In the genomic region with DNA sequence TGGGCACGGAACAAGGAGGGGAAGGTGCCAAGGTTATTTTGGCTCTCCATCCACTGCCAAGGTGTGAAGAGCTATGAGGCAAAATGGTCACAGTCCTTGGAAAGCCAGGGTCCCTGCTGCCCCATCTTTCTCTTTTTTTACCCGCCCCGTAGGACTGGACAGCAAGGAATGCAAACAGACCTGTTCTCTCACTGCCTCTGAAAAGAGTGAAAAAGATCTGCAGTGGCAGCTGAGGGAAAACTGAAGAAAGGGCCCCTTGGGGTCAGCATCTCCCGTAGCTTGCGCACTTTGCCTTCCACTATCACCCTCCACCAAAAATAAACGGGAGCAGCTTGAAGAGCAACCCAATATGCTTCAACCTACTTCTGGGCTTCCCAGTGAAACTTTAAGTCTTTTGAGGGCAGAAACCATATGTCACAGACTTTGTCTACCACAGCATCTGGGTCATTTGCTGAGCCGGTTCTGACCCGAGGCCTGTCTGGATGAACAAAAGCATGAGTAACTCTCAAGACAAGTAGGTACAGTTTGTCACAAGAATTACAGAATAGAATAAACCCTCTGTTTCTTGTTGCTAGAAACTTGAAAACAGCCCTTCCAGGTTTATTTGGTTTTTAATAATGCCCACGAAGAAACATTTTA, we compare ENCODE assay signal across 25 cellular contexts. TPM values are rescaled to one million over a fixed set of nuclear protein-coding genes. Genes with fewer than 3 reads are reported as not detected.
"Had no signal": no experiment of that assay in that cellular context is flagged by ENCODE, and none has a peak within 500 bp of the region (broad histone marks: within the 10 kb centered on the region; RNA-seq: fewer than 3 reads in every experiment).

No MANE protein-coding gene starts in this region.

- H3K9me3 Mint-ChIP-seq: activated CD4-positive, alpha-beta memory T cell treated with anti-CD3 and anti-CD28 coated beads for 36 hours; activated naive CD8-positive, alpha-beta T cell treated with anti-CD3 and anti-CD28 coated beads for 36 hours; naive thymus-derived CD8-positive, alpha-beta T cell; stimulated activated memory B cell treated with anti-CD40 and anti-IgM and Interleukin-4, amounts not matched to agents 10 μg/mL and 1 μg/mL and 100 μg/mL, for 72 hours had no signal

- H3K27ac ChIP-seq: esophagus squamous epithelium, gastrocnemius medialis, lower lobe of right lung, psoas muscle, stomach, suprapubic skin, tibial nerve had no signal

- H3K9me3 ChIP-seq: esophagus squamous epithelium, gastrocnemius medialis, lower lobe of right lung, psoas muscle, stomach, suprapubic skin, tibial nerve had no signal

- H3K4me3 ChIP-seq: esophagus squamous epithelium, gastrocnemius medialis, lower lobe of right lung, psoas muscle, stomach, suprapubic skin, tibial nerve had no signal

- ATAC-seq: gastrocnemius medialis; left lobe of liver; lower lobe of right lung; naive thymus-derived CD8-positive, alpha-beta T cell; psoas muscle; right cardiac atrium; stimulated activated memory B cell treated with anti-CD40 and anti-IgM and Interleukin-4, amounts not matched to agents 10 μg/mL and 1 μg/mL and 100 μg/mL, for 72 hours; T-helper 17 cell had no signal

- H3K36me3 Mint-ChIP-seq: activated CD4-positive, alpha-beta memory T cell treated with anti-CD3 and anti-CD28 coated beads for 36 hours; activated naive CD8-positive, alpha-beta T cell treated with anti-CD3 and anti-CD28 coated beads for 36 hours; naive thymus-derived CD8-positive, alpha-beta T cell; stimulated activated memory B cell treated with anti-CD40 and anti-IgM and Interleukin-4, amounts not matched to agents 10 μg/mL and 1 μg/mL and 100 μg/mL, for 72 hours had no signal

- H3K36me3 ChIP-seq: esophagus squamous epithelium, gastrocnemius medialis, lower lobe of right lung, stomach, suprapubic skin, tibial nerve had no signal

- DNase-seq: activated CD4-positive, alpha-beta memory T cell treated with anti-CD3 and anti-CD28 coated beads for 36 hours; activated CD4-positive, alpha-beta T cell treated with anti-CD3 and anti-CD28 coated beads for 48 hours; activated CD4-positive, CD25-positive, alpha-beta regulatory T cell; activated naive CD4-positive, alpha-beta T cell treated with Interleukin-2 at 50 U/mL for 16 hours; activated naive CD8-positive, alpha-beta T cell treated with anti-CD3 and anti-CD28 coated beads for 36 hours; activated T-cell treated with anti-CD3 and anti-CD28 coated beads, Interleukin-2, amount 50 U/mL, for 48 hours; central memory CD4-positive, alpha-beta T cell; esophagus squamous epithelium; gastrocnemius medialis; head of caudate nucleus; kidney; lower lobe of right lung; naive thymus-derived CD8-positive, alpha-beta T cell; psoas muscle; right cardiac atrium; stimulated activated CD4-positive, alpha-beta T cell treated with anti-CD3 and anti-CD28 coated beads, Interleukin-2, amount 100 ng/mL, for 24 hours; stomach; SW 1271; T-helper 17 cell had no signal

- FAIRE-seq: astrocyte, colon, kidney had no signal

- H3K4me1 ChIP-seq: gastrocnemius medialis, lower lobe of right lung, psoas muscle, stomach had no signal

- H3K4me3 Mint-ChIP-seq: activated CD4-positive, alpha-beta memory T cell treated with anti-CD3 and anti-CD28 coated beads for 36 hours; activated naive CD8-positive, alpha-beta T cell treated with anti-CD3 and anti-CD28 coated beads for 36 hours; naive thymus-derived CD8-positive, alpha-beta T cell; stimulated activated memory B cell treated with anti-CD40 and anti-IgM and Interleukin-4, amounts not matched to agents 10 μg/mL and 1 μg/mL and 100 μg/mL, for 72 hours; T-helper 17 cell had no signal

- H3K27ac Mint-ChIP-seq: activated CD4-positive, alpha-beta memory T cell treated with anti-CD3 and anti-CD28 coated beads for 36 hours; activated naive CD8-positive, alpha-beta T cell treated with anti-CD3 and anti-CD28 coated beads for 36 hours; stimulated activated memory B cell treated with anti-CD40 and anti-IgM and Interleukin-4, amounts not matched to agents 10 μg/mL and 1 μg/mL and 100 μg/mL, for 72 hours; T-helper 17 cell had no signal

- H3K27me3 Mint-ChIP-seq: activated CD4-positive, alpha-beta memory T cell treated with anti-CD3 and anti-CD28 coated beads for 36 hours; activated naive CD8-positive, alpha-beta T cell treated with anti-CD3 and anti-CD28 coated beads for 36 hours; naive thymus-derived CD8-positive, alpha-beta T cell; stimulated activated memory B cell treated with anti-CD40 and anti-IgM and Interleukin-4, amounts not matched to agents 10 μg/mL and 1 μg/mL and 100 μg/mL, for 72 hours; T-helper 17 cell had no signal

- H3K27me3 ChIP-seq: esophagus squamous epithelium, gastrocnemius medialis, stomach, suprapubic skin, tibial nerve had no signal

RNA-seq across cellular contexts. Expression of a gene that starts 9.4 kb away (rescaled TPM):
- polyA plus RNA-seq: naive thymus-derived CD8-positive, alpha-beta T cell had no signal
